In the genomic region with DNA sequence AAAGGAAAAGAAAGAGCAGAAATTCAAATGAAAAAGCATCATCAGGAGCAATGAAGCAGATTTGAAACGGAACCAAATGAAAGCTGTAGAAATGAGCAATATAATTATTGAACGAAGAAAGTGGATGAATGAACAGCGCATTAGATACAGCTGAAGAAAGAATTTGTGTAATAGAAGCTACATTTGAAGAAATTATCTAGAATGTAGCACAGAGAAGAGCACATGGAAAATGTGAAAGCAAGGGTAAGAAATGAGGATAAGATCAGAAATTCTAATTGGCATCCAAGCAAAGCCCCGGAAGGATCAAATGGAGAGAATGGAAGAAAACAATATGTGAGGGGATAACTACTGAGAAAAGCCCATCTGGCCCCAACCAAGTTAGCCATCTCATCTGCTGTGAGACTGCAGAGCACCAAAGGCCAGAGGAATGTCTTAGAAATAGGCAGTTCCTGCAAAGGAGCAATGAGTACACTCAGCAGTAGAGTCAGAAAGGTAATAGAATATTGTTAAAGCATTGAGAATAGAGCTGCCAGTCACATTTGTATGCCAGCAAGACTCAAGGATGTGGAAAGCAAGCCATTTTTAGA, we compare ENCODE assay signal across 1 cellular context.
TF ChIP-seq lines count a peak whose summit lies in the region.

No MANE protein-coding gene starts in this region.

TF ChIP-seq in HEK293, 187 proteins besides CTCF, POLR2A, EP300 and RAD21:
- TF ChIP-seq ZNF518A (tag by site-specific recombination; conservative IDR thresholded peaks at IDR 0.05; ENCODE audit: low read depth), result no peak
- TF ChIP-seq, protein P1, sequence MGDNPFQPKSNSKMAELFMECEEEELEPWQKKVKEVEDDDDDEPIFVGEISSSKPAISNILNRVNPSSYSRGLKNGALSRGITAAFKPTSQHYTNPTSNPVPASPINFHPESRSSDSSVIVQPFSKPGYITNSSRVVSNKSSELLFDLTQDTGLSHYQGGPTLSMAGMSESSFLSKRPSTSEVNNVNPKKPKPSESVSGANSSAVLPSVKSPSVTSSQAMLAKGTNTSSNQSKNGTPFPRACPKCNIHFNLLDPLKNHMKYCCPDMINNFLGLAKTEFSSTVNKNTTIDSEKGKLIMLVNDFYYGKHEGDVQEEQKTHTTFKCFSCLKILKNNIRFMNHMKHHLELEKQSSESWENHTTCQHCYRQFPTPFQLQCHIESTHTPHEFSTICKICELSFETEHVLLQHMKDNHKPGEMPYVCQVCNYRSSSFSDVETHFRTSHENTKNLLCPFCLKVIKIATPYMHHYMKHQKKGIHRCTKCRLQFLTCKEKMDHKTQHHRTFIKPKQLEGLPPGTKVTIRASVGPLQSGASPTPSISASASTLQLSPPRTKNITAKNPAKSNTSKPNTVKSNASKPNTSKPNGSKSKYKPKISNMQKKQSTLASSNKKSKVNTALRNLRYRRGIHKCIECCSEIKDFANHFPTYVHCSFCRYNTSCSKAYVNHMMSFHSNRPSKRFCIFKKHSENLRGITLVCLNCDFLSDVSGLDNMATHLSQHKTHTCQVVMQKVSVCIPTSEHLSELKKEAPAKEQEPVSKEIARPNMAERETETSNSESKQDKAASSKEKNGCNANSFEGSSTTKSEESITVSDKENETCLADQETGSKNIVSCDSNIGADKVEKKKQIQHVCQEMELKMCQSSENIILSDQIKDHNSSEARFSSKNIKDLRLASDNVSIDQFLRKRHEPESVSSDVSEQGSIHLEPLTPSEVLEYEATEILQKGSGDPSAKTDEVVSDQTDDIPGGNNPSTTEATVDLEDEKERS (tag by site-specific recombination; IDR thresholded peaks at IDR 0.05), result peak; percentile 84; the same call in 1 of the 2 replicates
- TF ChIP-seq SETDB1 (IDR thresholded peaks at IDR 0.05; ENCODE audit: insufficient read length, low read length), result peak; percentile 38
- TF ChIP-seq ZEB2 (tag by site-specific recombination; IDR thresholded peaks at IDR 0.05), result no peak
